24 cellular contexts compared by ENCODE assay signal in the genomic region with DNA sequence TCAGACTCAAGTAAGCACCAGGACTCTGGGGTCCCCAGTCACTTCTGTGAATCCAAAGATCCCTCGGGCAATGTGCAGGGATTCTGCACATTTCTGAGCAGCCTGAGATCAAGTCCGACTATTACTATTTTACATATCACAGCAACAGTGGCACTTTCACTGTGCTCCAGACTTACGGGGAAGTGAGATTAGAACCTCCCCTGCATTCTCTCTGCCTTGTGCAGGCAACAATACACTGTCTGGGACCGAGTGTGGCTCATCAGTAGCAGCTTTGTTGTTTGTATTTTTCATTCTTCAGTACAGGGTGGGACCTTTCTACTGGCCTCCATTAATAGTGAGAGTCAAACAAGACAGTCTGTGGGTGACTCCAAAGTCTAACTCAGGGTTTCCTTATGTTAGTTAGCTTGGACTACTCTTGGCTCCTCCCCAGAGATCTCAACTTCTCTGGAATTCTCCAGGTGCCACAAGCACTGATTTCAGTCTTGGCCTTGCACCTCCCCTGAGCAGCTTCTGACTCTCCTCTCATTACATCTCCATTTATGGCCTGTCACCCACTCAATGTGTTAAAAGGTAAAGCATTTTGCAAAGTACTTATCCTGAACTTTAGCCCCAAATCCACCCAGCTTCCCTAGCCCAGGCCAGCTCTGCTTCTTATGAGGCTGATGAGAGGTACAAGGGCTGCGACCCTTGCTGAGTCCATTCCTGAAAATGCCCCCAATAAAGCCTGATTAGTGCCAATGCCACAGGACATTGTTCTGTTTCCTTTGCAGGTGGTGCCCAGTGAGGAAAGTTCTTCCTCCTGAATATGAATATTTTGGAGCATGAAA.
A peak's percentile ranks its signal among the peaks of the same experiment; 100 is the strongest.
DNase-seq lines count a peak whose midpoint lies in the region; ATAC-seq and TF ChIP-seq lines count a peak whose summit lies in the region.
"Had no signal": no experiment of that assay in that cellular context is flagged by ENCODE, and none has a peak within 500 bp of the region (broad histone marks: within the 10 kb centered on the region; RNA-seq: fewer than 3 reads in every experiment).

No MANE protein-coding gene starts in this region.

- no peaks in the 10 kb centered on the region for H4K20me1 ChIP-seq in OCI-LY7 (ENCODE audit: insufficient read depth, low read length)

- peak overlapping the region; percentile 99 for H2AFZ ChIP-seq in OCI-LY7 (ENCODE audit: low read length)

- no peak overlapping the region for H2BK15ac ChIP-seq in mesendoderm (replicated peaks; ENCODE audit: low read depth)

- H3K9me3 ChIP-seq in OCI-LY7 (ENCODE audit: low read length), result no peaks in the 10 kb centered on the region
- H3K9me3 ChIP-seq: left lung, prostate gland, SJSA1, upper lobe of right lung had no signal

- peaks cover 60% of the 10 kb centered on the region for H3K4me1 ChIP-seq in OCI-LY7 (ENCODE audit: insufficient read depth, low read length, poor library complexity, severe bottlenecking)
- H3K4me1 ChIP-seq in mesendoderm (ENCODE audit: control insufficient read depth, low read depth, low read length), result no peaks in the 10 kb centered on the region
- H3K4me1 ChIP-seq: SJSA1, upper lobe of right lung had no signal

- ATAC-seq in GM21529 (IDR thresholded peaks at IDR 0.05; ENCODE audit: unreplicated experiment), result peak; percentile 52
- no peak for ATAC-seq in naive thymus-derived CD8-positive, alpha-beta T cell
- no peak for ATAC-seq in GM19467 (IDR thresholded peaks at IDR 0.05; ENCODE audit: unreplicated experiment)
- ATAC-seq: left lung, Panc1, upper lobe of right lung had no signal

- H3K4me3 ChIP-seq in OCI-LY7 (ENCODE audit: low read depth, low read length, poor library complexity, severe bottlenecking) (peak overlapping the region; percentile 30), mesendoderm (ENCODE audit: low read length) (no peak overlapping the region)
- H3K4me3 ChIP-seq: left lung, prostate gland, SJSA1, upper lobe of right lung had no signal

- no peak overlapping the region for H4K8ac ChIP-seq in mesendoderm (ENCODE audit: low read depth, low read length)

- H3K4me1 Mint-ChIP-seq in naive thymus-derived CD8-positive, alpha-beta T cell, result peaks cover 0 to 9% (median 0%) of the 10 kb centered on the region in 4 donors
- no peaks in the 10 kb centered on the region for H3K4me1 Mint-ChIP-seq in activated naive CD4-positive, alpha-beta T cell treated with anti-CD3 and anti-CD28 coated beads, Interleukin-2, amount 10 ng/mL, durations not matched to agents 7 days and 5 days
- H3K4me1 Mint-ChIP-seq: CD4-positive, alpha-beta memory T cell; immature natural killer cell had no signal

- POLR2A ChIA-PET in OCI-LY7 (lab: Charles Lee), result interaction anchor here (0.6 to 4.5 kb wide), 4 partner anchors 11 to 35 kb away, joined by 3 to 27 read pairs (median 12); no protein-coding TSS in a partner anchor
- POLR2A ChIA-PET in naive thymus-derived CD8-positive, alpha-beta T cell (lab: Charles Lee), result no interaction called here

- BruUV-seq in OCI-LY7 (replicated peaks; lab: Mats Ljungman, UMichigan), result no TSS peak

- H3K18ac ChIP-seq in mesendoderm (ENCODE audit: low read length), result no peak overlapping the region

- TF ChIP-seq CTCF in OCI-LY7 (conservative IDR thresholded peaks at IDR 0.05; ENCODE audit: low read length), result no peak

- no peak overlapping the region for H3K27ac Mint-ChIP-seq in naive thymus-derived CD8-positive, alpha-beta T cell
- H3K27ac Mint-ChIP-seq in activated naive CD4-positive, alpha-beta T cell treated with anti-CD3 and anti-CD28 coated beads, Interleukin-2, amount 10 ng/mL, durations not matched to agents 7 days and 5 days, result no peak overlapping the region
- H3K27ac Mint-ChIP-seq: activated naive CD8-positive, alpha-beta T cell; immature natural killer cell had no signal

- H4K5ac ChIP-seq in mesendoderm (ENCODE audit: low read length), result no peak overlapping the region

- H3K9me2 ChIP-seq in OCI-LY7 (ENCODE audit: insufficient read depth, low read length), result no peaks in the 10 kb centered on the region

- H3K27me3 Mint-ChIP-seq in naive thymus-derived CD8-positive, alpha-beta T cell, result peaks cover 14 to 54% (median 40%) of the 10 kb centered on the region in 5 donors
- peaks cover 58% of the 10 kb centered on the region for H3K27me3 Mint-ChIP-seq in activated naive CD4-positive, alpha-beta T cell treated with anti-CD3 and anti-CD28 coated beads, Interleukin-2, amount 10 ng/mL, durations not matched to agents 7 days and 5 days

- H3K4me3 Mint-ChIP-seq in naive thymus-derived CD8-positive, alpha-beta T cell, result no peak overlapping the region
- no peak overlapping the region for H3K4me3 Mint-ChIP-seq in activated naive CD4-positive, alpha-beta T cell treated with anti-CD3 and anti-CD28 coated beads, Interleukin-2, amount 10 ng/mL, durations not matched to agents 7 days and 5 days
- H3K4me3 Mint-ChIP-seq: activated naive CD8-positive, alpha-beta T cell; CD4-positive, alpha-beta memory T cell; immature natural killer cell had no signal

- H3K79me1 ChIP-seq in mesendoderm (ENCODE audit: low read length), result no peaks in the 10 kb centered on the region

- peak overlapping the region; percentile 66 for H3K23ac ChIP-seq in mesendoderm (ENCODE audit: low read length)

- no peaks in the 10 kb centered on the region for H3K36me3 ChIP-seq in OCI-LY7 (ENCODE audit: insufficient read depth, low read length)
- no peaks in the 10 kb centered on the region for H3K36me3 ChIP-seq in mesendoderm (ENCODE audit: control insufficient read depth, insufficient read depth, low read length)
- H3K36me3 ChIP-seq: left lung, prostate gland, SJSA1, upper lobe of right lung had no signal

- peaks cover 4% of the 10 kb centered on the region for H3K27me3 ChIP-seq in mesendoderm (ENCODE audit: insufficient read depth, low read length, poor library complexity)

- peak overlapping the region; percentile 70 for H3K4me2 ChIP-seq in OCI-LY7 (ENCODE audit: low read length)
- no peak overlapping the region for H3K4me2 ChIP-seq in mesendoderm (ENCODE audit: low read length)

- intact Hi-C loops in OCI-LY7 (cut with micrococcal nuclease; ENCODE audit: unreplicated experiment), result loop anchor here (1.0 kb wide), 1 partner anchor 33 kb away; no protein-coding TSS in a partner anchor

- H2BK5ac ChIP-seq in mesendoderm (ENCODE audit: low read length), result no peak overlapping the region

- no peak overlapping the region for H3K56ac ChIP-seq in mesendoderm (ENCODE audit: low read length)

- H3K36me3 Mint-ChIP-seq in naive thymus-derived CD8-positive, alpha-beta T cell, result peaks cover 0 to 5% (median 1%) of the 10 kb centered on the region in 3 donors
- no peaks in the 10 kb centered on the region for H3K36me3 Mint-ChIP-seq in activated naive CD4-positive, alpha-beta T cell treated with anti-CD3 and anti-CD28 coated beads, Interleukin-2, amount 10 ng/mL, durations not matched to agents 7 days and 5 days
- H3K36me3 Mint-ChIP-seq: activated naive CD8-positive, alpha-beta T cell; immature natural killer cell had no signal

- H3K9me3 Mint-ChIP-seq in naive thymus-derived CD8-positive, alpha-beta T cell, result no peaks in the 10 kb centered on the region
- no peaks in the 10 kb centered on the region for H3K9me3 Mint-ChIP-seq in activated naive CD4-positive, alpha-beta T cell treated with anti-CD3 and anti-CD28 coated beads, Interleukin-2, amount 10 ng/mL, durations not matched to agents 7 days and 5 days
- H3K9me3 Mint-ChIP-seq: immature natural killer cell had no signal

- H2BK120ac ChIP-seq in mesendoderm (ENCODE audit: low read depth, low read length), result no peak overlapping the region

- H3K9ac ChIP-seq in mesendoderm (ENCODE audit: low read length), result no peak overlapping the region

- no CpG with 5 or more reads among the region's 5 CpGs for WGBS in mesendoderm (ENCODE audit: extremely low coverage, insufficient coverage, low lambda C conversion rate)

- CTCF ChIA-PET in OCI-LY7 (lab: Charles Lee; ENCODE audit: unreplicated experiment), result interaction anchor here (0.6 to 1.1 kb wide), 3 partner anchors 107 to 138 kb away, joined by 3 read pairs; no protein-coding TSS in a partner anchor
- CTCF ChIA-PET in activated naive CD4-positive, alpha-beta T cell treated with anti-CD3 and anti-CD28 coated beads, Interleukin-2, amount 10 ng/mL, durations not matched to agents 7 days and 5 days (lab: Charles Lee), result interaction anchor here (1.0 to 3.4 kb wide), 4 partner anchors 13 to 176 kb away, joined by 3 to 19 read pairs (median 8); no protein-coding TSS in a partner anchor

- H3K79me2 ChIP-seq in OCI-LY7 (ENCODE audit: insufficient read depth, low read depth, low read length), result no peaks in the 10 kb centered on the region
- no peaks in the 10 kb centered on the region for H3K79me2 ChIP-seq in mesendoderm (ENCODE audit: control insufficient read depth, insufficient read depth, low read length)

- H3K4ac ChIP-seq in mesendoderm (ENCODE audit: low read depth, low read length), result no peak overlapping the region

- H2AK5ac ChIP-seq in mesendoderm (ENCODE audit: low read length), result no peak overlapping the region

- H3K27ac ChIP-seq in OCI-LY7 (ENCODE audit: low read depth, low read length, poor library complexity, severe bottlenecking), result peak overlapping the region; percentile 37
- no peak overlapping the region for H3K27ac ChIP-seq in mesendoderm (ENCODE audit: low read depth, low read length)
- H3K27ac ChIP-seq: epithelial cell of prostate, left lung, prostate gland, SJSA1, upper lobe of right lung had no signal

- DNase-seq in CD1c-positive myeloid dendritic cell (ENCODE audit: extremely low spot score), result peak; percentile 18
- DNase-seq in OCI-LY7 (ENCODE audit: low spot score), result peak; percentile 72
- no peak for DNase-seq in mesendoderm
- no peak for DNase-seq in naive thymus-derived CD8-positive, alpha-beta T cell
- no peak for DNase-seq in NCI-H2081 treated with DMSO at 0.1 percent for 48 hours (lab: John Stamatoyannopoulos, UW)
- no peak for DNase-seq in activated naive CD4-positive, alpha-beta T cell treated with anti-CD3 and anti-CD28 coated beads, Interleukin-2, amount 10 ng/mL, durations not matched to agents 7 days and 5 days
- DNase-seq: ACHN; activated CD4-positive, alpha-beta T cell treated with anti-CD3 and anti-CD28 coated beads for 4 hours; CD4-positive, alpha-beta memory T cell; DMS153; foreskin fibroblast; H7; immature natural killer cell; left lung; NCI-H69; substantia nigra; upper lobe of right lung had no signal

Comparison
In these comparisons a context has a peak if more than half of its experiments do, and no peak if none do; other contexts are left out.
1. DNase-seq: peak in CD1c-positive myeloid dendritic cell (single experiment) and OCI-LY7 (single experiment); none in mesendoderm (single experiment), naive thymus-derived CD8-positive, alpha-beta T cell (0 of 10), NCI-H2081 treated with DMSO at 0.1 percent for 48 hours (single experiment) and activated naive CD4-positive, alpha-beta T cell treated with anti-CD3 and anti-CD28 coated beads, Interleukin-2, amount 10 ng/mL, durations not matched to agents 7 days and 5 days (single experiment).